19 cellular contexts compared by ENCODE assay signal in the genomic region with DNA sequence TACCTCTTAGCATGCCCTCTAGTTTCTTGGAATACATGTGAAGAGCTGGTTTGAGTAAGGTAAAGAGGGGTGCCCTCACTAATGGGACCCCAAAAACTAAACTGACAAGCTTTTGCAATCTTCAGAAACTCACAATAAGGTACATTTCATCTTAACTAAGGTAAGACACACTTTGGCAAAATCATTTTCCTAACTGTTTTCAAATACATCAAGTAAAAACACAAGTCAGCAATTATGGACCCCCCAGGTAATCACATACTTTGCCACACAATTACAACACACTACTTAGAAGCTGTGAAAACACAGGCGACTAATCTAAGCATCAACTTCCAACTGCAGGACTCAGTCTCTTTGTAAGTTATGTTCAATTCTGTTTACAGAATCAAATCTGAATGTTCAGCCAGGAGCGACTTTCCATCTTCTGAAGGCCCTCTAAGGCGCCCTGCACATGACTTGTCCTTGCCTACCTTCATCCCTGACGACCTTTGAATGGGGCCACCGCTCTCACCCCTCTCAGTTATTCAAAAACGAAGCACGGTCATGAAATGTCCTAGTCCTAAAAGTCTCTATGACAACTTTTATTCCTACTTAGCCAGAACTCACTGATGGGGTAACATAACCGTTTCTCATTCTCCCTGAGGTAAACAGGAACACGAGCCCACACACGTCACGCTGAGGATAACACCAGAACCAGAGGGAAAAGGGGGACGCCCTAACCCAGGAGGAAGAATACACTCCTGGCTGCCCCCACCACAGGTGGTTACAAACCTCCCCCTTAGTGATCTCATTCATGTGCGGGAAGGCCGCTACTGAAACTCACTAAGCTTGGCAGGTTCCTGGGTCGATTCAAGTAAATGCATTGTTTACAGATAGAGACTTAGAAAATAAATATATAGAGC. TPM values are rescaled to one million over a fixed set of nuclear protein-coding genes. Genes with fewer than 3 reads are reported as not detected.
A peak's percentile ranks its signal among the peaks of the same experiment; 100 is the strongest.
DNase-seq lines count a peak whose midpoint lies in the region; ATAC-seq and TF ChIP-seq lines count a peak whose summit lies in the region.
"Had no signal": no experiment of that assay in that cellular context is flagged by ENCODE, and none has a peak within 500 bp of the region (broad histone marks: within the 10 kb centered on the region; RNA-seq: fewer than 3 reads in every experiment).

No MANE protein-coding gene starts in this region.

- no peak overlapping the region for H3K4me3 Mint-ChIP-seq in activated CD8-positive, alpha-beta memory T cell treated with anti-CD3 and anti-CD28 coated beads, Interleukin-2, amount 10 ng/mL, durations not matched to agents 7 days and 5 days
- no peak overlapping the region for H3K4me3 Mint-ChIP-seq in activated T-helper 1 cell treated with anti-CD3 and anti-CD28 coated beads, Interleukin-12 subunit alpha, Interleukin-12 subunit beta, Interleukin-2, Interleukin-4 antibody, amounts not matched to agents 30 ng/mL and 10 ng/mL and 1 ng/mL, durations not matched to agents 14 hours and 24 hours and 36 hours

- H2AFZ ChIP-seq in hepatocyte (no peak overlapping the region), smooth muscle cell (ENCODE audit: low read depth) (no peak overlapping the region)
- H2AFZ ChIP-seq: PC-9 had no signal

- CTCF ChIA-PET in activated CD8-positive, alpha-beta memory T cell treated with anti-CD3 and anti-CD28 coated beads, Interleukin-2, amount 10 ng/mL, durations not matched to agents 7 days and 5 days (lab: Charles Lee) = interaction anchor here (0.9 kb wide), 1 partner anchor 13 kb away, joined by 3 read pairs; no protein-coding TSS in a partner anchor

- H3K79me2 ChIP-seq in hepatocyte = peaks cover 98% of the 10 kb centered on the region
- H3K79me2 ChIP-seq in smooth muscle cell (ENCODE audit: low read depth) = peaks cover 96% of the 10 kb centered on the region

- intact Hi-C loops in activated T-helper 1 cell treated with anti-CD3 and anti-CD28 coated beads, Interleukin-12 subunit alpha, Interleukin-12 subunit beta, Interleukin-2, Interleukin-4 antibody, amounts not matched to agents 30 ng/mL and 10 ng/mL and 1 ng/mL, durations not matched to agents 14 hours and 24 hours and 36 hours (cut with micrococcal nuclease) = loop anchor here (5.0 to 10.0 kb wide), 2 partner anchors 68 to 370 kb away; a partner anchor contains a TSS

- H3K27ac ChIP-seq in hepatocyte (no peak overlapping the region), smooth muscle cell (ENCODE audit: low read depth) (peak overlapping the region; percentile 72)
- H3K27ac ChIP-seq: PC-9 had no signal

- H4K20me1 ChIP-seq in hepatocyte (ENCODE audit: insufficient read depth, poor library complexity, severe bottlenecking) = peaks cover 98% of the 10 kb centered on the region
- H4K20me1 ChIP-seq in smooth muscle cell (ENCODE audit: low read depth) = peaks cover 98% of the 10 kb centered on the region

- no peak overlapping the region for H3K27ac Mint-ChIP-seq in activated CD8-positive, alpha-beta memory T cell treated with anti-CD3 and anti-CD28 coated beads, Interleukin-2, amount 10 ng/mL, durations not matched to agents 7 days and 5 days
- no peak overlapping the region for H3K27ac Mint-ChIP-seq in activated T-helper 1 cell treated with anti-CD3 and anti-CD28 coated beads, Interleukin-12 subunit alpha, Interleukin-12 subunit beta, Interleukin-2, Interleukin-4 antibody, amounts not matched to agents 30 ng/mL and 10 ng/mL and 1 ng/mL, durations not matched to agents 14 hours and 24 hours and 36 hours

- H3K27me3 Mint-ChIP-seq in activated CD8-positive, alpha-beta memory T cell treated with anti-CD3 and anti-CD28 coated beads, Interleukin-2, amount 10 ng/mL, durations not matched to agents 7 days and 5 days = no peaks in the 10 kb centered on the region
- no peaks in the 10 kb centered on the region for H3K27me3 Mint-ChIP-seq in activated T-helper 1 cell treated with anti-CD3 and anti-CD28 coated beads, Interleukin-12 subunit alpha, Interleukin-12 subunit beta, Interleukin-2, Interleukin-4 antibody, amounts not matched to agents 30 ng/mL and 10 ng/mL and 1 ng/mL, durations not matched to agents 14 hours and 24 hours and 36 hours (ENCODE audit: insufficient read depth)

- no peak for ATAC-seq in activated CD8-positive, alpha-beta memory T cell treated with anti-CD3 and anti-CD28 coated beads, Interleukin-2, amount 10 ng/mL, durations not matched to agents 7 days and 5 days
- no peak for ATAC-seq in HG02870 (IDR thresholded peaks at IDR 0.05; ENCODE audit: unreplicated experiment)

- no peaks in the 10 kb centered on the region for H3K9me2 ChIP-seq in hepatocyte (replicated peaks; ENCODE audit: insufficient read depth)
- H3K9me2 ChIP-seq: SK-N-SH had no signal

- peaks cover 47% of the 10 kb centered on the region for H3K4me1 Mint-ChIP-seq in activated CD8-positive, alpha-beta memory T cell treated with anti-CD3 and anti-CD28 coated beads, Interleukin-2, amount 10 ng/mL, durations not matched to agents 7 days and 5 days
- peaks cover 62% of the 10 kb centered on the region for H3K4me1 Mint-ChIP-seq in activated T-helper 1 cell treated with anti-CD3 and anti-CD28 coated beads, Interleukin-12 subunit alpha, Interleukin-12 subunit beta, Interleukin-2, Interleukin-4 antibody, amounts not matched to agents 30 ng/mL and 10 ng/mL and 1 ng/mL, durations not matched to agents 14 hours and 24 hours and 36 hours (ENCODE audit: low read depth)

- no peaks in the 10 kb centered on the region for H3K9me3 Mint-ChIP-seq in activated CD8-positive, alpha-beta memory T cell treated with anti-CD3 and anti-CD28 coated beads, Interleukin-2, amount 10 ng/mL, durations not matched to agents 7 days and 5 days (ENCODE audit: low read depth)
- no peaks in the 10 kb centered on the region for H3K9me3 Mint-ChIP-seq in activated T-helper 1 cell treated with anti-CD3 and anti-CD28 coated beads, Interleukin-12 subunit alpha, Interleukin-12 subunit beta, Interleukin-2, Interleukin-4 antibody, amounts not matched to agents 30 ng/mL and 10 ng/mL and 1 ng/mL, durations not matched to agents 14 hours and 24 hours and 36 hours

- peak; percentile 46 for DNase-seq in activated CD8-positive, alpha-beta memory T cell treated with anti-CD3 and anti-CD28 coated beads, Interleukin-2, amount 50 U/mL, for 48 hours
- DNase-seq in activated CD8-positive, alpha-beta memory T cell treated with anti-CD3 and anti-CD28 coated beads, Interleukin-2, amount 10 ng/mL, durations not matched to agents 7 days and 5 days = no peak
- peak; percentile 25 for DNase-seq in LNCaP clone FGC (ENCODE audit: low read depth)
- no peak for DNase-seq in hepatocyte (ENCODE audit: low spot score)
- no peak for DNase-seq in smooth muscle cell (lab: John Stamatoyannopoulos, UW; ENCODE audit: unreplicated experiment)
- no peak for DNase-seq in inferior parietal cortex (ENCODE audit: extremely low spot score)
- no peak for DNase-seq in activated T-helper 1 cell treated with anti-CD3 and anti-CD28 coated beads, Interleukin-12 subunit alpha, Interleukin-12 subunit beta, Interleukin-2, Interleukin-4 antibody, amounts not matched to agents 30 ng/mL and 10 ng/mL and 1 ng/mL, durations not matched to agents 14 hours and 24 hours and 36 hours (ENCODE audit: low spot score)
- DNase-seq: activated CD4-positive, alpha-beta T cell treated with anti-CD3 and anti-CD28 coated beads, Interleukin-2, amount 50 U/mL, for 4 hours; EL; islet precursor cell; KBM-7; mesendoderm; NCI-H1105; PC-9; SK-N-SH; stimulated activated CD4-positive, alpha-beta T cell treated with anti-CD3 and anti-CD28 coated beads, Interleukin-4, amount 100 ng/mL, for 4 hours; upper lobe of left lung had no signal

- H3K27me3 ChIP-seq in hepatocyte (no peaks in the 10 kb centered on the region), smooth muscle cell (ENCODE audit: low read depth) (no peaks in the 10 kb centered on the region)
- H3K27me3 ChIP-seq: upper lobe of left lung had no signal

- H3K36me3 Mint-ChIP-seq in activated CD8-positive, alpha-beta memory T cell treated with anti-CD3 and anti-CD28 coated beads, Interleukin-2, amount 10 ng/mL, durations not matched to agents 7 days and 5 days = peaks cover 20% of the 10 kb centered on the region
- peaks cover 19% of the 10 kb centered on the region for H3K36me3 Mint-ChIP-seq in activated T-helper 1 cell treated with anti-CD3 and anti-CD28 coated beads, Interleukin-12 subunit alpha, Interleukin-12 subunit beta, Interleukin-2, Interleukin-4 antibody, amounts not matched to agents 30 ng/mL and 10 ng/mL and 1 ng/mL, durations not matched to agents 14 hours and 24 hours and 36 hours (ENCODE audit: low read depth)

- peaks cover 18% of the 10 kb centered on the region for H3F3A ChIP-seq in smooth muscle cell (ENCODE audit: low read depth)

- H3K9ac ChIP-seq in smooth muscle cell (ENCODE audit: low read depth) = no peak overlapping the region
- H3K9ac ChIP-seq: SK-N-SH had no signal

- no peaks in the 10 kb centered on the region for H3K36me3 ChIP-seq in hepatocyte (replicated peaks; ENCODE audit: insufficient read depth, low read depth)
- H3K36me3 ChIP-seq in smooth muscle cell (ENCODE audit: low read depth) = no peaks in the 10 kb centered on the region
- H3K36me3 ChIP-seq: upper lobe of left lung had no signal

- 88% methylated on average over 15 of the region's 15 CpGs for WGBS in hepatocyte (ENCODE audit: low lambda C conversion rate, missing lambda C conversion rate)
- 89% methylated on average over 15 of the region's 15 CpGs for WGBS in smooth muscle cell (ENCODE audit: low lambda C conversion rate)

- TF ChIP-seq CTCF in LNCaP clone FGC (IDR thresholded peaks at IDR 0.05; ENCODE audit: control insufficient read depth, extremely low read depth, insufficient read depth) (no peak), hepatocyte (IDR thresholded peaks at IDR 0.05; ENCODE audit: poor library complexity) (no peak), smooth muscle cell (IDR thresholded peaks at IDR 0.05; ENCODE audit: borderline replicate concordance, insufficient read depth, poor library complexity, severe bottlenecking) (no peak)

- H3K4me2 ChIP-seq in hepatocyte = peak overlapping the region; percentile 32
- no peak overlapping the region for H3K4me2 ChIP-seq in smooth muscle cell
- H3K4me2 ChIP-seq: PC-9, SK-N-SH had no signal

- peaks cover 72% of the 10 kb centered on the region for H3K4me1 ChIP-seq in hepatocyte (ENCODE audit: insufficient read depth)
- H3K4me1 ChIP-seq in smooth muscle cell (ENCODE audit: low read depth) = peaks cover 44% of the 10 kb centered on the region

- H3K4me3 ChIP-seq in LNCaP clone FGC (ENCODE audit: low read depth, low read length) (no peak overlapping the region), hepatocyte (no peak overlapping the region), smooth muscle cell (no peak overlapping the region)
- H3K4me3 ChIP-seq: PC-9, skin epidermis, upper lobe of left lung had no signal

- H3K9me3 ChIP-seq in hepatocyte (ENCODE audit: low read depth) (no peaks in the 10 kb centered on the region), smooth muscle cell (replicated peaks; ENCODE audit: low read depth) (no peaks in the 10 kb centered on the region)
- H3K9me3 ChIP-seq: SK-N-SH, upper lobe of left lung had no signal

RNA-seq across cellular contexts. Expression of a gene that starts 5.5 kb away (rescaled TPM):
- total RNA-seq in activated CD8-positive, alpha-beta memory T cell treated with anti-CD3 and anti-CD28 coated beads, Interleukin-2, amount 10 ng/mL, durations not matched to agents 7 days and 5 days = 10 to 100 TPM; 49.2 to 53.2 TPM
- 18.9 and 30.8 TPM in 2 replicates for total RNA-seq in hepatocyte
- polyA plus RNA-seq in hepatocyte = 31.5 and 32.7 TPM in 2 replicates
- 16.9 and 19.6 TPM in 2 replicates for total RNA-seq in smooth muscle cell
- 14.3 and 24.9 TPM in 2 replicates for polyA plus RNA-seq in smooth muscle cell
- 49.3 and 50.3 TPM in 2 replicates for total RNA-seq in activated T-helper 1 cell treated with anti-CD3 and anti-CD28 coated beads, Interleukin-12 subunit alpha, Interleukin-12 subunit beta, Interleukin-2, Interleukin-4 antibody, amounts not matched to agents 30 ng/mL and 10 ng/mL and 1 ng/mL, durations not matched to agents 14 hours and 24 hours and 36 hours

Comparison
In these comparisons a context has a peak if more than half of its experiments do, and no peak if none do; other contexts are left out.
1. DNase-seq: peak in activated CD8-positive, alpha-beta memory T cell treated with anti-CD3 and anti-CD28 coated beads, Interleukin-2, amount 50 U/mL, for 48 hours (single experiment) and LNCaP clone FGC (single experiment); none in activated CD8-positive, alpha-beta memory T cell treated with anti-CD3 and anti-CD28 coated beads, Interleukin-2, amount 10 ng/mL, durations not matched to agents 7 days and 5 days (single experiment), hepatocyte (single experiment), smooth muscle cell (single experiment), inferior parietal cortex (single experiment) and activated T-helper 1 cell treated with anti-CD3 and anti-CD28 coated beads, Interleukin-12 subunit alpha, Interleukin-12 subunit beta, Interleukin-2, Interleukin-4 antibody, amounts not matched to agents 30 ng/mL and 10 ng/mL and 1 ng/mL, durations not matched to agents 14 hours and 24 hours and 36 hours (single experiment).